20 cellular contexts compared by ENCODE assay signal in the genomic region with DNA sequence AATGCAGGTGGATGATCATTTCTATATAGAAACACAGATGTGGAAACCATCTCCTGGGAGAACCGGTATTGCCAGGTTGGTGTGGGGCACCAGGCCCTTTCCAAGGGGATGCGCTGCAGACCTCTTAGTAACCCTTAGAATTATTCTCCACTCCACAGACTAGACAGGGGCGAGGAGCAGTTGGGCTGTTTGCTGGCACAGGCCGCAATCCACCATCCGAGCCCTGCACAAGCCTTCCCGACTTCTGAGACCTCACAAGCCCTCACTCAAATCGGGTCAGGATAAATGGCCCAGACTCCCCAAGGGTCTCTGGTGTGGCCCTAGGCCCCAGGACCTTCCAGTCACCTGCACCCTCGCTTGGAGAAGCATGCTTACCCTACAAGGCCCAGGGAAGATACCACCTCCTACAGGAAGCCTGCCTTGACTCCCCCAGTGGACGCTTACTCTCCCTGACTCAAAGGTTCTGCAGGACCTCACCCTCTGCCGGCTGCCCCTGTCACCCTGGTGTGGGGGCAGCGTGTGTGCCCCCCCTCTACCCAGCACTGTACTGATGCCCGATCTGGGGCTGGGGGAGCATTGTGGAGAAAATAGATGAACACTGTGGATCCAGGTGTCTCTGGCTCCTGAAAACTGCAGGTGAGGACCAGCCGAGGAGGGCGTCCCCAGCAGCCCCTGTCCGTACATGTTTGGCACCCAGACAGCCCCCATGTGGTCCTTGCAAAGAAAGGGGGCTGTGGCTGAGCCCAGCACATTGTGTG.
"Had no signal": no experiment of that assay in that cellular context is flagged by ENCODE, and none has a peak within 500 bp of the region (broad histone marks: within the 10 kb centered on the region; RNA-seq: fewer than 3 reads in every experiment).

No MANE protein-coding gene starts in this region.

- H3K4me1 Mint-ChIP-seq: activated naive CD4-positive, alpha-beta T cell treated with anti-CD3 and anti-CD28 coated beads, Interleukin-2, amount 50 U/mL, for 24 hours had no signal

- H3K4me1 ChIP-seq: upper lobe of left lung had no signal

- DNase-seq: activated CD4-positive, alpha-beta T cell treated with anti-CD3 and anti-CD28 coated beads, Interleukin-2, amount 10 ng/mL, durations not matched to agents 7 days and 5 days; activated CD8-positive, alpha-beta memory T cell treated with anti-CD3 and anti-CD28 coated beads for 24 hours; activated CD8-positive, alpha-beta memory T cell treated with anti-CD3 and anti-CD28 coated beads, Interleukin-2, amount 50 U/mL, for 48 hours; activated effector memory CD4-positive, alpha-beta T cell treated with anti-CD3 and anti-CD28 coated beads, Interleukin-2, amount 50 U/mL, for 16 hours; activated T-cell treated with anti-CD3 and anti-CD28 coated beads, Interleukin-2, amount 50 U/mL, for 72 hours; dermis blood vessel endothelial cell; effector memory CD4-positive, alpha-beta T cell; stimulated activated CD4-positive, alpha-beta T cell treated with anti-CD3 and anti-CD28 coated beads, Interleukin-4, amount 100 ng/mL, for 4 hours; T1000 had no signal

- ATAC-seq: activated T-cell treated with anti-CD3 and anti-CD28 coated beads, Interleukin-2, amount 50 U/mL, for 72 hours; sciatic nerve; stimulated activated memory B cell treated with anti-CD40 and anti-IgM and Interleukin-4, amounts not matched to agents 10 μg/mL and 1 μg/mL and 100 μg/mL, for 72 hours had no signal

- H3K27ac Mint-ChIP-seq: activated CD4-positive, alpha-beta T cell treated with anti-CD3 and anti-CD28 coated beads, Interleukin-2, amount 10 ng/mL, durations not matched to agents 7 days and 5 days; activated naive CD4-positive, alpha-beta T cell treated with anti-CD3 and anti-CD28 coated beads, Interleukin-2, amount 50 U/mL, for 24 hours; activated T-cell treated with anti-CD3 and anti-CD28 coated beads, Interleukin-2, amount 50 U/mL, for 72 hours; neural progenitor cell; stimulated activated memory B cell treated with anti-CD40 and anti-IgM and Interleukin-4, amounts not matched to agents 10 μg/mL and 1 μg/mL and 100 μg/mL, for 72 hours had no signal

- H3K36me3 ChIP-seq: neural progenitor cell, ovary, thoracic aorta, upper lobe of left lung had no signal

- H2AFZ ChIP-seq: hepatocyte, neural progenitor cell had no signal

- H3K36me3 Mint-ChIP-seq: activated naive CD4-positive, alpha-beta T cell treated with anti-CD3 and anti-CD28 coated beads, Interleukin-2, amount 50 U/mL, for 24 hours; neural progenitor cell had no signal

- H3K4me3 Mint-ChIP-seq: activated CD4-positive, alpha-beta T cell treated with anti-CD3 and anti-CD28 coated beads, Interleukin-2, amount 10 ng/mL, durations not matched to agents 7 days and 5 days; activated naive CD4-positive, alpha-beta T cell treated with anti-CD3 and anti-CD28 coated beads, Interleukin-2, amount 50 U/mL, for 24 hours; activated T-cell treated with anti-CD3 and anti-CD28 coated beads, Interleukin-2, amount 50 U/mL, for 72 hours; neural progenitor cell; stimulated activated memory B cell treated with anti-CD40 and anti-IgM and Interleukin-4, amounts not matched to agents 10 μg/mL and 1 μg/mL and 100 μg/mL, for 72 hours had no signal

- FAIRE-seq: astrocyte, bronchial epithelial cell, islet of Langerhans had no signal

- H3K27me3 ChIP-seq: hepatocyte, neural progenitor cell, ovary, upper lobe of left lung had no signal

- H3K9me3 Mint-ChIP-seq: activated CD4-positive, alpha-beta T cell treated with anti-CD3 and anti-CD28 coated beads, Interleukin-2, amount 10 ng/mL, durations not matched to agents 7 days and 5 days; activated naive CD4-positive, alpha-beta T cell treated with anti-CD3 and anti-CD28 coated beads, Interleukin-2, amount 50 U/mL, for 24 hours had no signal

- H3K4me2 ChIP-seq: hepatocyte, neural progenitor cell had no signal

- H3K27me3 Mint-ChIP-seq: activated CD4-positive, alpha-beta T cell treated with anti-CD3 and anti-CD28 coated beads, Interleukin-2, amount 10 ng/mL, durations not matched to agents 7 days and 5 days; activated naive CD4-positive, alpha-beta T cell treated with anti-CD3 and anti-CD28 coated beads, Interleukin-2, amount 50 U/mL, for 24 hours had no signal

- H3K4me3 ChIP-seq: hepatocyte, neural progenitor cell, ovary, thoracic aorta, upper lobe of left lung had no signal

- H3K79me2 ChIP-seq: hepatocyte had no signal

- H3K27ac ChIP-seq: hepatocyte, neural progenitor cell, ovary, thoracic aorta, upper lobe of left lung had no signal

- H3K9ac ChIP-seq: neural progenitor cell had no signal

- H3K9me3 ChIP-seq: ovary, thoracic aorta, upper lobe of left lung had no signal
